In genomic region chr13:96089749-96090239, GRCh38 we compare ENCODE assay signal across 8 cellular contexts. TPM values are rescaled to one million over a fixed set of nuclear protein-coding genes. Genes with fewer than 3 reads are reported as not detected.
DNase-seq lines count a peak whose midpoint lies in the region; ATAC-seq and TF ChIP-seq lines count a peak whose summit lies in the region.

Gene HS6ST3 (plus strand): TSS chr13:96090107.

- POLR2A ChIA-PET in OCI-LY7 (lab: Charles Lee), result no interaction called here

- H3K9me2 ChIP-seq in DOHH2 (replicated peaks; ENCODE audit: control insufficient read depth, low read length), result no peaks in the 10 kb centered on the region
- H3K9me2 ChIP-seq in GM23248 (ENCODE audit: insufficient read depth), result no peaks in the 10 kb centered on the region
- no peaks in the 10 kb centered on the region for H3K9me2 ChIP-seq in OCI-LY7 (ENCODE audit: insufficient read depth, low read length)

- H3F3A ChIP-seq in DOHH2 (ENCODE audit: control insufficient read depth, insufficient read depth) (no peaks in the 10 kb centered on the region), GM23248 (ENCODE audit: insufficient read depth) (no peaks in the 10 kb centered on the region)

- in situ Hi-C loops in GM23248 (cut with MboI), result no loop called here

- intact Hi-C loops in lower leg skin (cut with DNase I; ENCODE audit: low total_unique reads), result no loop called here
- intact Hi-C loops in OCI-LY7 (cut with micrococcal nuclease; ENCODE audit: unreplicated experiment), result no loop called here

- H3K9me3 ChIP-seq in DOHH2 (ENCODE audit: control insufficient read depth, insufficient read depth, low read length) (no peaks in the 10 kb centered on the region), GM23248 (ENCODE audit: low read depth) (no peaks in the 10 kb centered on the region), upper lobe of left lung (no peaks in the 10 kb centered on the region), OCI-LY7 (ENCODE audit: low read length) (no peaks in the 10 kb centered on the region)

- DNase-seq in GM23248, result peak; percentile 42
- peak; percentile 46 to 54 for DNase-seq in NCI-H1930 (lab: John Stamatoyannopoulos, UW)
- DNase-seq in chondrocyte (ENCODE audit: low spot score), result no peak
- DNase-seq in lower leg skin (ENCODE audit: low spot score in 2 of 2), result peak in 1 of 2 donors; percentile 84
- peak in 1 of 2 donors; percentile 79 for DNase-seq in upper lobe of left lung
- no peak for DNase-seq in OCI-LY7 (ENCODE audit: low spot score)

- H3K9ac ChIP-seq in GM23248, result no peak within 1 kb of the TSS

- no peak for TF ChIP-seq POLR2A in lower leg skin (IDR thresholded peaks at IDR 0.05)
- TF ChIP-seq POLR2A in upper lobe of left lung (IDR thresholded peaks at IDR 0.05), result no peak

- H3K4me1 ChIP-seq in DOHH2 (ENCODE audit: control insufficient read depth, low read length) (no peaks in the 10 kb centered on the region), GM23248 (ENCODE audit: insufficient read depth) (0 out of 2 replicates have a peak, but pooled peaks cover 2% of the 10 kb centered on the region), upper lobe of left lung (peaks cover 12 to 26% (median 19%) of the 10 kb centered on the region in 4 donors), OCI-LY7 (ENCODE audit: insufficient read depth, low read length, poor library complexity, severe bottlenecking) (no peaks in the 10 kb centered on the region)

- no peaks in the 10 kb centered on the region for H3K79me2 ChIP-seq in DOHH2 (ENCODE audit: control insufficient read depth, low read length)
- H3K79me2 ChIP-seq in GM23248 (ENCODE audit: insufficient read depth), result no peaks in the 10 kb centered on the region
- H3K79me2 ChIP-seq in OCI-LY7 (ENCODE audit: insufficient read depth, low read depth, low read length), result no peaks in the 10 kb centered on the region

- no TSS peak for BruUV-seq in OCI-LY7 (replicated peaks; lab: Mats Ljungman, UMichigan)

- no peaks in the 10 kb centered on the region for H3K9me3 Mint-ChIP-seq in chondrocyte (ENCODE audit: low read depth)

- H3K36me3 Mint-ChIP-seq in chondrocyte (ENCODE audit: low read depth), result peaks cover 2% of the 10 kb centered on the region

- TF ChIP-seq CTCF in DOHH2 (IDR thresholded peaks at IDR 0.05; ENCODE audit: low read depth, low read length, poor library complexity, severe bottlenecking), result no peak
- no peak for TF ChIP-seq CTCF in chondrocyte (IDR thresholded peaks at IDR 0.05)
- no peak for TF ChIP-seq CTCF in lower leg skin (IDR thresholded peaks at IDR 0.05)
- no peak for TF ChIP-seq CTCF in upper lobe of left lung (IDR thresholded peaks at IDR 0.05)
- TF ChIP-seq CTCF in OCI-LY7 (conservative IDR thresholded peaks at IDR 0.05; ENCODE audit: low read length), result no peak

- H3K36me3 ChIP-seq in DOHH2 (ENCODE audit: control insufficient read depth, low read length) (no peaks in the 10 kb centered on the region), GM23248 (ENCODE audit: low read depth) (no peaks in the 10 kb centered on the region), upper lobe of left lung (no peaks in the 10 kb centered on the region), OCI-LY7 (ENCODE audit: insufficient read depth, low read length) (no peaks in the 10 kb centered on the region)

- no peaks in the 10 kb centered on the region for H4K20me1 ChIP-seq in DOHH2 (ENCODE audit: control insufficient read depth, insufficient read depth, low read depth, low read length)
- H4K20me1 ChIP-seq in GM23248 (ENCODE audit: insufficient read depth), result no peaks in the 10 kb centered on the region
- H4K20me1 ChIP-seq in OCI-LY7 (ENCODE audit: insufficient read depth, low read length), result no peaks in the 10 kb centered on the region

- H2AFZ ChIP-seq in GM23248 (peak within 1 kb of the TSS; percentile 73), OCI-LY7 (ENCODE audit: low read length) (no peak within 1 kb of the TSS)

- WGBS in GM23248 (ENCODE audit: low coverage in 1 of 2, low lambda C conversion rate in 2 of 2, missing lambda C conversion rate in 2 of 2), 2 experiments, result 4 to 5% methylated on average over 24 to 34 of the region's 35 CpGs
- 1% methylated on average over 24 to 34 of the region's 35 CpGs for WGBS in lower leg skin, 2 donors
- 0 to 2% methylated on average over 23 to 30 of the region's 35 CpGs for WGBS in upper lobe of left lung, 2 donors

- peaks cover 70% of the 10 kb centered on the region for H3K27me3 Mint-ChIP-seq in chondrocyte (ENCODE audit: low read depth)

- H3K4me2 ChIP-seq in DOHH2 (ENCODE audit: low read length) (peak within 1 kb of the TSS; percentile 55), GM23248 (ENCODE audit: unreplicated experiment) (peak within 1 kb of the TSS; percentile 78), OCI-LY7 (ENCODE audit: low read length) (no peak within 1 kb of the TSS; the same call in 1 of the 2 replicates)

- H3K27ac Mint-ChIP-seq in chondrocyte (ENCODE audit: unreplicated experiment), result no peak within 1 kb of the TSS

- H3K27ac ChIP-seq in DOHH2 (ENCODE audit: low read depth, low read length), result no peak within 1 kb of the TSS
- no peak within 1 kb of the TSS for H3K27ac ChIP-seq in GM23248
- no peak within 1 kb of the TSS for H3K27ac ChIP-seq in upper lobe of left lung
- no peak within 1 kb of the TSS for H3K27ac ChIP-seq in OCI-LY7 (ENCODE audit: low read depth, low read length, poor library complexity, severe bottlenecking)

- ATAC-seq in upper lobe of left lung (ENCODE audit: low FRiP score in 2 of 2) (peak in 1 of 2 donors; percentile 16), GM21717 (IDR thresholded peaks at IDR 0.05; ENCODE audit: unreplicated experiment) (no peak)

- peak within 1 kb of the TSS; percentile 43 for H3K4me3 ChIP-seq in DOHH2 (ENCODE audit: low read length)
- H3K4me3 ChIP-seq in GM23248, result peak within 1 kb of the TSS; percentile 68
- H3K4me3 ChIP-seq in lower leg skin (ENCODE audit: low read depth, poor library complexity, severe bottlenecking), result peak within 1 kb of the TSS; percentile 28
- peak within 1 kb of the TSS in 3 of 4 donors; percentile 40 to 50 (median 48) for H3K4me3 ChIP-seq in upper lobe of left lung
- H3K4me3 ChIP-seq in OCI-LY7 (ENCODE audit: low read depth, low read length, poor library complexity, severe bottlenecking), result no peak within 1 kb of the TSS

- no peak for TF ChIP-seq EP300 in upper lobe of left lung (IDR thresholded peaks at IDR 0.05)

- H3K27me3 ChIP-seq in DOHH2 (ENCODE audit: control insufficient read depth, low read length) (peaks cover 46% of the 10 kb centered on the region), GM23248 (replicated peaks; ENCODE audit: insufficient read depth) (peaks cover 70% of the 10 kb centered on the region), upper lobe of left lung (peaks cover 0 to 25% (median 14%) of the 10 kb centered on the region in 4 donors)

- peak within 1 kb of the TSS; percentile 62 for H3K4me3 Mint-ChIP-seq in chondrocyte (ENCODE audit: unreplicated experiment)

- peaks cover 13% of the 10 kb centered on the region for H3K4me1 Mint-ChIP-seq in chondrocyte (ENCODE audit: low read depth)

- CTCF ChIA-PET in OCI-LY7 (lab: Charles Lee; ENCODE audit: unreplicated experiment), result no interaction called here

RNA-seq across cellular contexts. Expression of gene HS6ST3, which starts in this region (rescaled TPM):
- 0.11 TPM in 1 of 2 replicates, not detected in the other for total RNA-seq in GM23248 (2014; rRNA removed; shearing (Covaris generic))
- polyA plus RNA-seq in GM23248 (2016; fragmentation: Nextera tagmentation; extraction: Ambion mirVana), result not detected in 2 replicates
- total RNA-seq in chondrocyte, result not detected in 3 replicates
- total RNA-seq in lower leg skin, result 1 to 10 TPM in 1 of 4 donors, under 1 TPM in 3; 0.72 to 1.5 (median 0.87) TPM
- total RNA-seq in upper lobe of left lung, result 1 to 10 TPM in 1 of 6 donors, under 1 TPM in 4, not detected in 1; 0.03 to 1.0 (median 0.22) TPM
- total RNA-seq in OCI-LY7 (2014; rRNA removed; shearing (Covaris generic)), result not detected in 2 replicates
- not detected in 2 replicates for total RNA-seq in OCI-LY7 (2022)

Comparison
In these comparisons a context has a peak if more than half of its experiments do, and no peak if none do; other contexts are left out.
1. Peak in DNase-seq, H3K4me3 ChIP-seq and H3K4me2 ChIP-seq in GM23248; RNA of the gene not detected or under 1 TPM.
2. DNase-seq: peak in NCI-H1930 (2 of 2); none in chondrocyte (single experiment) and OCI-LY7 (single experiment).